In genomic region chr9:104795857-104796256, GRCh38 we compare ENCODE assay signal across 18 cellular contexts. TPM values are rescaled to one million over a fixed set of nuclear protein-coding genes. Genes with fewer than 3 reads are reported as not detected.
DNase-seq lines count a peak whose midpoint lies in the region; ATAC-seq and TF ChIP-seq lines count a peak whose summit lies in the region.
"Had no signal": no experiment of that assay in that cellular context is flagged by ENCODE, and none has a peak within 500 bp of the region (broad histone marks: within the 10 kb centered on the region; RNA-seq: fewer than 3 reads in every experiment).

No MANE protein-coding gene starts in this region.

- WGBS in mesendoderm (ENCODE audit: extremely low coverage, insufficient coverage, low lambda C conversion rate) = no CpG with 5 or more reads among the region's 3 CpGs
- 86 to 95% methylated on average over 1 to 3 of the region's 3 CpGs for WGBS in esophagus squamous epithelium, 2 donors

- no peak overlapping the region for H3K4me2 ChIP-seq in mesendoderm (ENCODE audit: low read length)
- H3K4me2 ChIP-seq: BLaER1 had no signal

- no peak overlapping the region for H3K9ac ChIP-seq in mesendoderm (ENCODE audit: low read length)
- H3K9ac ChIP-seq: BLaER1 had no signal

- no peak overlapping the region for H2AK5ac ChIP-seq in mesendoderm (ENCODE audit: low read length)

- H3K18ac ChIP-seq in mesendoderm (ENCODE audit: low read length) = no peak overlapping the region

- H3K27me3 ChIP-seq in mesendoderm (ENCODE audit: insufficient read depth, low read length, poor library complexity) = no peaks in the 10 kb centered on the region
- H3K27me3 ChIP-seq in esophagus squamous epithelium = no peaks in the 10 kb centered on the region
- H3K27me3 ChIP-seq: BLaER1 had no signal

- DNase-seq in NCI-H146 (lab: John Stamatoyannopoulos, UW) (peak; percentile 19), NCI-H146 treated with DMSO at 0.1 percent for 48 hours (lab: John Stamatoyannopoulos, UW; ENCODE audit: unreplicated experiment) (no peak), DMS53 treated with DMSO at 0.1 percent for 48 hours (lab: John Stamatoyannopoulos, UW; ENCODE audit: unreplicated experiment) (peak; percentile 16), NCI-H69 (lab: John Stamatoyannopoulos, UW) (peak; percentile 77), mesendoderm (peak; percentile 16), esophagus squamous epithelium (lab: John Stamatoyannopoulos, UW) (no peak), SKM-1 (lab: John Stamatoyannopoulos, UW; ENCODE audit: unreplicated experiment) (no peak)
- DNase-seq: 8988T; GDM1; NCI-H1694; NCI-H510A treated with DMSO at 0.1 percent for 48 hours; NK-92 treated with Interleukin-12 subunit alpha and Interleukin-12 subunit beta, amount 100 ng/mL, for 24 hours; SIG-M5 had no signal

- H3K4ac ChIP-seq in mesendoderm (ENCODE audit: low read depth, low read length) = no peak overlapping the region

- H3K79me1 ChIP-seq in mesendoderm (ENCODE audit: low read length) = no peaks in the 10 kb centered on the region

- no peak overlapping the region for H4K8ac ChIP-seq in mesendoderm (ENCODE audit: low read depth, low read length)

- no peaks in the 10 kb centered on the region for H3K4me1 ChIP-seq in mesendoderm (ENCODE audit: control insufficient read depth, low read depth, low read length)
- no peaks in the 10 kb centered on the region for H3K4me1 ChIP-seq in esophagus squamous epithelium
- H3K4me1 ChIP-seq: BLaER1 had no signal

- intact Hi-C loops in esophagus squamous epithelium (cut with DNase I) = no loop called here

- H3K9me3 ChIP-seq in esophagus squamous epithelium = no peaks in the 10 kb centered on the region
- H3K9me3 ChIP-seq: BLaER1 had no signal

- no peak overlapping the region for H4K5ac ChIP-seq in mesendoderm (ENCODE audit: low read length)

- TF ChIP-seq CTCF in esophagus squamous epithelium (IDR thresholded peaks at IDR 0.05) = no peak

- no peaks in the 10 kb centered on the region for H3K79me2 ChIP-seq in mesendoderm (ENCODE audit: control insufficient read depth, insufficient read depth, low read length)

- H2BK15ac ChIP-seq in mesendoderm (replicated peaks; ENCODE audit: low read depth) = no peak overlapping the region

- H3K36me3 ChIP-seq in mesendoderm (ENCODE audit: control insufficient read depth, insufficient read depth, low read length) (no peaks in the 10 kb centered on the region), esophagus squamous epithelium (peaks cover 16 to 100% (median 81%) of the 10 kb centered on the region in 3 donors)

- H3K23ac ChIP-seq in mesendoderm (ENCODE audit: low read length) = no peak overlapping the region

- no peak overlapping the region for H2BK5ac ChIP-seq in mesendoderm (ENCODE audit: low read length)

- no peak for ATAC-seq in HG03571 (IDR thresholded peaks at IDR 0.05; ENCODE audit: unreplicated experiment)
- ATAC-seq: GM12878, HCT116, K562 had no signal

- H3K56ac ChIP-seq in mesendoderm (ENCODE audit: low read length) = no peak overlapping the region

- H3K4me3 ChIP-seq in mesendoderm (ENCODE audit: low read length) = no peak overlapping the region
- no peak overlapping the region for H3K4me3 ChIP-seq in esophagus squamous epithelium
- H3K4me3 ChIP-seq: BLaER1, GM12878, K562 had no signal

- TF ChIP-seq POLR2A in esophagus squamous epithelium (IDR thresholded peaks at IDR 0.05) = no peak

- no peak overlapping the region for H2BK120ac ChIP-seq in mesendoderm (ENCODE audit: low read depth, low read length)

- H3K27ac ChIP-seq in mesendoderm (ENCODE audit: low read depth, low read length) (no peak overlapping the region), esophagus squamous epithelium (no peak overlapping the region)
- H3K27ac ChIP-seq: BLaER1 had no signal

RNA-seq across cellular contexts. Expression of gene NIPSNAP3B, which starts 31.9 kb away (rescaled TPM):
- polyA plus RNA-seq in mesendoderm (2013, experiment 1 of 2) = 0.11 TPM
- 0.08 TPM for polyA plus RNA-seq in mesendoderm (2013, experiment 2 of 2)
- 1 to 10 TPM in 1 of 4 donors, under 1 TPM in 1, not detected in 2; 0.13 to 2.7 TPM for total RNA-seq in esophagus squamous epithelium

RNA-seq across cellular contexts. Expression of gene NIPSNAP3A, which starts 48.4 kb away (rescaled TPM):
- polyA plus RNA-seq in mesendoderm (2013, experiment 1 of 2) = 6.6 TPM
- 7.1 TPM for polyA plus RNA-seq in mesendoderm (2013, experiment 2 of 2)
- 10 to 100 TPM; 20.1 to 34.2 (median 30.2) TPM for total RNA-seq in esophagus squamous epithelium

Comparison
In these comparisons a context has a peak if more than half of its experiments do, and no peak if none do; other contexts are left out.
1. DNase-seq: peak in NCI-H146 (single experiment), DMS53 treated with DMSO at 0.1 percent for 48 hours (single experiment), NCI-H69 (single experiment) and mesendoderm (single experiment); none in NCI-H146 treated with DMSO at 0.1 percent for 48 hours (single experiment), esophagus squamous epithelium (single experiment) and SKM-1 (single experiment).